1 cellular context compared by ENCODE assay signal in the genomic region with DNA sequence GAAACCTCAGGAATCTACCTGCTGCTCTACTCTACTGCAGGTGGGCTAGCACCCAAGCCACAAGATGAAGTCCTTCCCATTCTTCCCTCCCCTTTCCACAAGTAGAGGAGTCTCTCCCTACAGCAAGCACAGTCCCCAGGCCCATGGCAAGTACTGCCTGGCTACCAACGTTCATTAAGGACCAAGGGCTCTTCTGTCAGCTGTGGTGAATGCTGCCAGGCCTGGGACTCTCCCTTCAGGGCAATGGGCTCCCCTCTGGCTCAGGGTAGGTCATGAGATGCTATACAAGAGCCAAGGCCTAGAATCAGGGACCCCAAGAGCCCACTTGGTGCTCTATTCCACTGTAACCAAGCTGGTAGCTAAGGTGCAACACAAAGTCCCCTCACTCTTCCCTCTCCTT.
TF ChIP-seq lines count a peak whose summit lies in the region.

No MANE protein-coding gene starts in this region.

TF ChIP-seq in WTC11, 78 proteins besides CTCF, POLR2A, EP300 and RAD21 (continued from another document):
- no peak for TF ChIP-seq FOXK1 (CRISPR knock-in tag; IDR thresholded peaks at IDR 0.05)
- no peak for TF ChIP-seq RORB (CRISPR knock-in tag; IDR thresholded peaks at IDR 0.05)
- TF ChIP-seq GTF2I (CRISPR knock-in tag; conservative IDR thresholded peaks at IDR 0.05) = no peak
- TF ChIP-seq CREB1 (CRISPR knock-in tag; IDR thresholded peaks at IDR 0.05) = no peak
- no peak for TF ChIP-seq RELA (CRISPR knock-in tag; IDR thresholded peaks at IDR 0.05; ENCODE audit: borderline replicate concordance)
- no peak for TF ChIP-seq ELF4 (CRISPR knock-in tag; IDR thresholded peaks at IDR 0.05; ENCODE audit: low read depth)
